ENCODE assay signal across 8 cellular contexts in genomic region chr10:102917314-102917961, GRCh38. TPM values are rescaled to one million over a fixed set of nuclear protein-coding genes. Genes with fewer than 3 reads are reported as not detected.
DNase-seq lines count a peak whose midpoint lies in the region; FAIRE-seq and TF ChIP-seq lines count a peak whose summit lies in the region.

No MANE protein-coding gene starts in this region.

- peak overlapping the region; percentile 93 for H3K4me2 ChIP-seq in hepatocyte

- DNase-seq in GM03348 (ENCODE audit: low spot score) (peak; percentile 83), H54 (ENCODE audit: insufficient read length, low spot score) (peak; percentile 76), LoVo (ENCODE audit: low spot score) (peak; percentile 82), anterior cingulate cortex (lab: John Stamatoyannopoulos, UW) (peak in 56 of 58 donors; percentile 44 to 90 (median 80)), hepatocyte (ENCODE audit: low spot score) (peak; percentile 92), urothelium cell line (ENCODE audit: low spot score) (peak; percentile 71)
- DNase-seq in T-helper 2 cell treated with Interferon-gamma antibody and Interleukin-4, amounts not matched to agents 5 μg/mL and 100 μg/mL, for 36 hours (ENCODE audit: low spot score), result peak; percentile 78

- H3K27ac Mint-ChIP-seq in T-helper 2 cell treated with Interferon-gamma antibody and Interleukin-4, amounts not matched to agents 5 μg/mL and 100 μg/mL, for 36 hours, result peak overlapping the region; percentile 90

- TF ChIP-seq CTCF in hepatocyte (IDR thresholded peaks at IDR 0.05; ENCODE audit: poor library complexity), result peak; percentile 100

- H3K4me3 ChIP-seq in hepatocyte, result peak overlapping the region; percentile 53
- peak overlapping the region; percentile 66 for H3K4me3 ChIP-seq in rectal smooth muscle tissue (ENCODE audit: low read length)

- H3K4me3 Mint-ChIP-seq in T-helper 2 cell treated with Interferon-gamma antibody and Interleukin-4, amounts not matched to agents 5 μg/mL and 100 μg/mL, for 36 hours, result peak overlapping the region; percentile 94

- FAIRE-seq in H54 (lab: Jason Lieb, UNC) (no peak), urothelium cell line (lab: Jason Lieb, UNC) (no peak)

- peaks cover 46% of the 10 kb centered on the region for H3K4me1 Mint-ChIP-seq in T-helper 2 cell treated with Interferon-gamma antibody and Interleukin-4, amounts not matched to agents 5 μg/mL and 100 μg/mL, for 36 hours (ENCODE audit: low read depth)

- H3K27ac ChIP-seq in hepatocyte (peak overlapping the region; percentile 84), rectal smooth muscle tissue (ENCODE audit: low read depth, low read length) (peak overlapping the region; percentile 73)

- H3K4me1 ChIP-seq in hepatocyte (ENCODE audit: insufficient read depth), result peaks cover 18% of the 10 kb centered on the region
- peaks cover 4% of the 10 kb centered on the region for H3K4me1 ChIP-seq in rectal smooth muscle tissue (ENCODE audit: control insufficient read depth, insufficient read depth, low read length)

- WGBS in hepatocyte (ENCODE audit: low lambda C conversion rate, missing lambda C conversion rate), result under 1% methylated on average over 45 of the region's 45 CpGs

- no peaks in the 10 kb centered on the region for H3K9me2 ChIP-seq in hepatocyte (replicated peaks; ENCODE audit: insufficient read depth)

- H3K36me3 ChIP-seq in hepatocyte (replicated peaks; ENCODE audit: insufficient read depth, low read depth) (no peaks in the 10 kb centered on the region), rectal smooth muscle tissue (ENCODE audit: control insufficient read depth, insufficient read depth, low read length) (no peaks in the 10 kb centered on the region)

- H3K36me3 Mint-ChIP-seq in T-helper 2 cell treated with Interferon-gamma antibody and Interleukin-4, amounts not matched to agents 5 μg/mL and 100 μg/mL, for 36 hours (ENCODE audit: low read depth), result peaks cover 18% of the 10 kb centered on the region

- H3K79me2 ChIP-seq in hepatocyte, result peaks cover 29% of the 10 kb centered on the region

- peaks cover 5% of the 10 kb centered on the region for H4K20me1 ChIP-seq in hepatocyte (ENCODE audit: insufficient read depth, poor library complexity, severe bottlenecking)

- H2AFZ ChIP-seq in hepatocyte, result peak overlapping the region; percentile 47

- no peaks in the 10 kb centered on the region for H3K9me3 Mint-ChIP-seq in T-helper 2 cell treated with Interferon-gamma antibody and Interleukin-4, amounts not matched to agents 5 μg/mL and 100 μg/mL, for 36 hours

- TF ChIP-seq POLR2A in H54 (IDR thresholded peaks at IDR 0.05; ENCODE audit: low read depth, low read length), result no peak

- H3K27me3 ChIP-seq in hepatocyte (no peaks in the 10 kb centered on the region), rectal smooth muscle tissue (ENCODE audit: control insufficient read depth, insufficient read depth, low read length) (no peaks in the 10 kb centered on the region)

- H3K27me3 Mint-ChIP-seq in T-helper 2 cell treated with Interferon-gamma antibody and Interleukin-4, amounts not matched to agents 5 μg/mL and 100 μg/mL, for 36 hours (ENCODE audit: low read depth), result peaks cover 6% of the 10 kb centered on the region

- no peak overlapping the region for H3K9ac ChIP-seq in rectal smooth muscle tissue (ENCODE audit: low read length)

- no peaks in the 10 kb centered on the region for H3K9me3 ChIP-seq in hepatocyte (ENCODE audit: low read depth)

RNA-seq across cellular contexts. Expression of gene CNNM2, which starts 0.7 kb away (rescaled TPM):
- total RNA-seq in hepatocyte, result 4.7 and 9.8 TPM in 2 replicates
- polyA plus RNA-seq in hepatocyte, result 3.8 and 6.8 TPM in 2 replicates

RNA-seq across cellular contexts. Expression of gene AS3MT, which starts 48.2 kb away (rescaled TPM):
- 9.0 and 9.1 TPM in 2 replicates for total RNA-seq in hepatocyte
- polyA plus RNA-seq in hepatocyte, result 2.2 and 3.8 TPM in 2 replicates

Comparison
In these comparisons a context has a peak if more than half of its experiments do, and no peak if none do; other contexts are left out.
1. Peak in every context shown above with its lines: DNase-seq, H3K4me3 ChIP-seq and H3K27ac ChIP-seq.